In genomic region chr6:56144538-56145324, GRCh38 we compare ENCODE assay signal across 16 cellular contexts.
DNase-seq lines count a peak whose midpoint lies in the region; ATAC-seq and TF ChIP-seq lines count a peak whose summit lies in the region.
"Had no signal": no experiment of that assay in that cellular context is flagged by ENCODE, and none has a peak within 500 bp of the region (broad histone marks: within the 10 kb centered on the region; RNA-seq: fewer than 3 reads in every experiment).

No MANE protein-coding gene starts in this region.

- peak; percentile 40 for DNase-seq in AG08396 (ENCODE audit: low spot score)
- peak; percentile 72 for DNase-seq in HT1080 (ENCODE audit: low read depth)
- peak; percentile 72 for DNase-seq in astrocyte of the spinal cord (ENCODE audit: low read depth, low spot score)
- DNase-seq in kidney tubule cell (ENCODE audit: low spot score) = peak; percentile 39
- DNase-seq in NCI-H128 (lab: John Stamatoyannopoulos, UW; ENCODE audit: unreplicated experiment) = no peak
- DNase-seq: activated CD4-positive, alpha-beta T cell treated with anti-CD3 and anti-CD28 coated beads, Interleukin-2, amount 10 ng/mL, durations not matched to agents 24 days and 14 days; activated T-cell treated with anti-CD3 and anti-CD28 coated beads, Interleukin-2, amount 50 U/mL, for 4 hours; islet precursor cell; NCI-H1417 treated with DMSO at 0.1 percent for 48 hours; NCI-H524; ovary; T-helper 17 cell; testis had no signal

- no peak for TF ChIP-seq CTCF in astrocyte of the spinal cord (IDR thresholded peaks at IDR 0.05; ENCODE audit: low read depth, low read length)

- no peak for ATAC-seq in esophagus mucosa
- ATAC-seq in GM19455 (IDR thresholded peaks at IDR 0.05; ENCODE audit: unreplicated experiment) = no peak
- no peak for ATAC-seq in GM21515 (IDR thresholded peaks at IDR 0.05; ENCODE audit: unreplicated experiment)
- ATAC-seq: activated T-cell treated with anti-CD3 and anti-CD28 coated beads, Interleukin-2, amount 50 U/mL, for 4 hours; T-helper 17 cell had no signal

- in situ Hi-C loops in astrocyte of the spinal cord (cut with HindIII; ENCODE audit: low sequenced_read_pairs) = no loop called here

- H3K4me3 ChIP-seq in astrocyte of the spinal cord (ENCODE audit: low read depth, low read length) = no peak overlapping the region
- H3K4me3 ChIP-seq: ovary, testis had no signal
